ENCODE assay signal across 8 cellular contexts in genomic region chr5:34245032-34245394, GRCh38.
DNase-seq lines count a peak whose midpoint lies in the region; ATAC-seq and TF ChIP-seq lines count a peak whose summit lies in the region.
"Not testable (repeated sequence)": the region's sequence is repeated elsewhere in the genome, so short reads cannot be mapped to it uniquely, and the experiment has no call there.

No MANE protein-coding gene starts in this region.

- not testable (repeated sequence) for H3K9me3 Mint-ChIP-seq in naive thymus-derived CD4-positive, alpha-beta T cell

- H3K4me1 Mint-ChIP-seq in T-helper 17 cell: not testable (repeated sequence)
- H3K4me1 Mint-ChIP-seq in naive thymus-derived CD4-positive, alpha-beta T cell: peaks cover 0 to 28% (median 21%) of the 10 kb centered on the region in 7 donors

- H3K4me3 ChIP-seq in GM06990 (replicated peaks; ENCODE audit: low read depth, low read length) (peak overlapping the region; percentile 41; the same call in 1 of the 2 replicates), adrenal gland (peak overlapping the region in 2 of 4 donors; percentile 22 to 79), gastroesophageal sphincter (peak overlapping the region; percentile 61 to 75)
- H3K4me3 ChIP-seq in naive thymus-derived CD4-positive, alpha-beta T cell (ENCODE audit: low read length): not testable (repeated sequence)

- not testable (repeated sequence) for H3K4me1 ChIP-seq in adrenal gland (replicated peaks in 1 of 2); gastroesophageal sphincter; naive thymus-derived CD4-positive, alpha-beta T cell (ENCODE audit: control insufficient read depth in 2 of 2, insufficient read depth in 2 of 2, low read length in 2 of 2)

- not testable (repeated sequence) for DNase-seq in GM06990 (ENCODE audit: extremely low read depth, insufficient read length); T-helper 17 cell; adrenal gland; naive thymus-derived CD4-positive, alpha-beta T cell
- peak in 1 of 49 donors; percentile 11 for DNase-seq in substantia nigra (lab: John Stamatoyannopoulos, UW)

- CTCF ChIA-PET in naive thymus-derived CD4-positive, alpha-beta T cell (lab: Charles Lee): not testable (repeated sequence)

- POLR2A ChIA-PET in naive thymus-derived CD4-positive, alpha-beta T cell (lab: Charles Lee): not testable (repeated sequence)

- H3K36me3 Mint-ChIP-seq in T-helper 17 cell (ENCODE audit: low read depth); naive thymus-derived CD4-positive, alpha-beta T cell: not testable (repeated sequence)

- H3K27me3 ChIP-seq in GM06990 (replicated peaks; ENCODE audit: control insufficient read depth, insufficient read depth, low read length); adrenal gland; gastroesophageal sphincter; naive thymus-derived CD4-positive, alpha-beta T cell (ENCODE audit: control insufficient read depth in 2 of 2, insufficient read depth in 2 of 2, low read length in 2 of 2): not testable (repeated sequence)

- TF ChIP-seq EP300 in gastroesophageal sphincter (IDR thresholded peaks at IDR 0.05): not testable (repeated sequence)

- H3K27ac ChIP-seq in adrenal gland: peak overlapping the region in 4 of 5 donors; percentile 54 to 97 (median 81)
- H3K27ac ChIP-seq in gastroesophageal sphincter: peak overlapping the region; percentile 80 to 96 (median 90)
- not testable (repeated sequence) for H3K27ac ChIP-seq in naive thymus-derived CD4-positive, alpha-beta T cell (ENCODE audit: low read depth, low read length)
- H3K27ac ChIP-seq in substantia nigra (ENCODE audit: low read depth, low read length, poor library complexity, severe bottlenecking): peak overlapping the region; percentile 49

- not testable (repeated sequence) for H3K27ac Mint-ChIP-seq in T-helper 17 cell
- peak overlapping the region in 2 of 9 donors; percentile 86 to 89 for H3K27ac Mint-ChIP-seq in naive thymus-derived CD4-positive, alpha-beta T cell

- not testable (repeated sequence) for TF ChIP-seq POLR2A in adrenal gland (IDR thresholded peaks at IDR 0.05); gastroesophageal sphincter (IDR thresholded peaks at IDR 0.05)

- TF ChIP-seq CTCF in GM06990 (IDR thresholded peaks at IDR 0.05; ENCODE audit: insufficient read depth, low read length, poor library complexity, severe bottlenecking); adrenal gland (IDR thresholded peaks at IDR 0.05); gastroesophageal sphincter (IDR thresholded peaks at IDR 0.05): not testable (repeated sequence)

- ATAC-seq in GM21723 (IDR thresholded peaks at IDR 0.05; ENCODE audit: unreplicated experiment) (peak; percentile 52), HG03520 (IDR thresholded peaks at IDR 0.05; ENCODE audit: unreplicated experiment) (peak; percentile 61), T-helper 17 cell (peak; percentile 84), gastroesophageal sphincter (peak; percentile 96)
- peak; percentile 90 for ATAC-seq in naive thymus-derived CD4-positive, alpha-beta T cell

- WGBS in adrenal gland, 4 donors: 0% methylated on average over 6 of the region's 31 CpGs; no CpG with 5 or more reads in 3 of the 4 donors
- WGBS in gastroesophageal sphincter (ENCODE audit: low coverage in 1 of 2), 2 donors: no CpG with 5 or more reads among the region's 31 CpGs

- not testable (repeated sequence) for H3K27me3 Mint-ChIP-seq in T-helper 17 cell; naive thymus-derived CD4-positive, alpha-beta T cell

- not testable (repeated sequence) for H3K36me3 ChIP-seq in GM06990 (ENCODE audit: control insufficient read depth, insufficient read depth, low read length); adrenal gland (replicated peaks in 1 of 2); gastroesophageal sphincter; naive thymus-derived CD4-positive, alpha-beta T cell (ENCODE audit: control insufficient read depth in 2 of 3, insufficient read depth in 3 of 3, low read length in 3 of 3)

- not testable (repeated sequence) for H3K9me3 ChIP-seq in T-helper 17 cell (ENCODE audit: control insufficient read depth, low read length, poor library complexity, severe bottlenecking); adrenal gland (replicated peaks in 1 of 3); gastroesophageal sphincter; naive thymus-derived CD4-positive, alpha-beta T cell (ENCODE audit: control insufficient read depth in 2 of 3, low read length in 3 of 3)

- peak overlapping the region; percentile 15 for H3K4me3 Mint-ChIP-seq in T-helper 17 cell
- peak overlapping the region in 4 of 10 donors; percentile 76 to 85 (median 82) for H3K4me3 Mint-ChIP-seq in naive thymus-derived CD4-positive, alpha-beta T cell

- intact Hi-C loops in adrenal gland (cut with DNase I): not testable (repeated sequence)
- intact Hi-C loops in naive thymus-derived CD4-positive, alpha-beta T cell (cut with micrococcal nuclease): loop anchor here in 1 of 2 donors (10.0 kb wide), 2 partner anchors 240 to 680 kb away; partner anchors contain the start of genes AMACR and DNAJC21
